20 cellular contexts compared by ENCODE assay signal in genomic region chr5:39226558-39226957, GRCh38. TPM values are rescaled to one million over a fixed set of nuclear protein-coding genes. Genes with fewer than 3 reads are reported as not detected.
"Had no signal": no experiment of that assay in that cellular context is flagged by ENCODE, and none has a peak within 500 bp of the region (broad histone marks: within the 10 kb centered on the region; RNA-seq: fewer than 3 reads in every experiment).

No MANE protein-coding gene starts in this region.

- H3K27me3 Mint-ChIP-seq: activated T-helper 17 cell treated with anti-CD3 and anti-CD28 coated beads, Interleukin-2, amount 50 U/mL, for 72 hours; type B pancreatic cell had no signal

- H3K36me3 Mint-ChIP-seq: activated naive CD4-positive, alpha-beta T cell treated with anti-CD3 and anti-CD28 coated beads, Interleukin-2, amount 50 U/mL, for 72 hours; type B pancreatic cell had no signal

- H3K9me3 Mint-ChIP-seq: activated naive CD4-positive, alpha-beta T cell treated with anti-CD3 and anti-CD28 coated beads, Interleukin-2, amount 50 U/mL, for 72 hours; activated T-helper 17 cell treated with anti-CD3 and anti-CD28 coated beads, Interleukin-2, amount 50 U/mL, for 72 hours; neural crest cell; type B pancreatic cell had no signal

- H3K27ac Mint-ChIP-seq: activated T-helper 17 cell treated with anti-CD3 and anti-CD28 coated beads, Interleukin-2, amount 50 U/mL, for 72 hours; type B pancreatic cell had no signal

- H3K4me3 Mint-ChIP-seq: activated T-helper 17 cell treated with anti-CD3 and anti-CD28 coated beads, Interleukin-2, amount 50 U/mL, for 72 hours; neural crest cell; type B pancreatic cell had no signal

- H3K9me3 ChIP-seq: psoas muscle, stomach had no signal

- H3K4me1 Mint-ChIP-seq: neural crest cell had no signal

- H3K36me3 ChIP-seq: cardiac muscle cell, stomach had no signal

- H3K4me3 ChIP-seq: cardiac muscle cell, dorsolateral prefrontal cortex, lung, psoas muscle, stomach had no signal

- H3K27ac ChIP-seq: cardiac muscle cell, dorsolateral prefrontal cortex, psoas muscle, stomach had no signal

- ATAC-seq: activated naive CD4-positive, alpha-beta T cell treated with anti-CD3 and anti-CD28 coated beads, Interleukin-2, amount 50 U/mL, for 72 hours; activated T-helper 17 cell treated with anti-CD3 and anti-CD28 coated beads, Interleukin-2, amount 50 U/mL, for 72 hours; left cardiac atrium; psoas muscle; right cardiac atrium had no signal

- DNase-seq: activated T-cell treated with anti-CD3 and anti-CD28 coated beads for 4 hours; amygdala; dorsolateral prefrontal cortex; foreskin fibroblast; left cardiac atrium; psoas muscle; right cardiac atrium; stimulated activated CD4-positive, alpha-beta T cell treated with anti-CD3 and anti-CD28 coated beads, Interleukin-2, amount 100 ng/mL, for 24 hours; stomach; SW 1271; T1000 had no signal

- H3K27me3 ChIP-seq: cardiac muscle cell, dorsolateral prefrontal cortex, stomach had no signal

RNA-seq across cellular contexts. Expression of gene FYB1, which starts 7.2 kb away (rescaled TPM):
- total RNA-seq: cardiac muscle cell, chondrocyte, glomerular endothelial cell, neural crest cell, osteocyte had no signal
